ENCODE assay signal across 8 cellular contexts in the genomic region with DNA sequence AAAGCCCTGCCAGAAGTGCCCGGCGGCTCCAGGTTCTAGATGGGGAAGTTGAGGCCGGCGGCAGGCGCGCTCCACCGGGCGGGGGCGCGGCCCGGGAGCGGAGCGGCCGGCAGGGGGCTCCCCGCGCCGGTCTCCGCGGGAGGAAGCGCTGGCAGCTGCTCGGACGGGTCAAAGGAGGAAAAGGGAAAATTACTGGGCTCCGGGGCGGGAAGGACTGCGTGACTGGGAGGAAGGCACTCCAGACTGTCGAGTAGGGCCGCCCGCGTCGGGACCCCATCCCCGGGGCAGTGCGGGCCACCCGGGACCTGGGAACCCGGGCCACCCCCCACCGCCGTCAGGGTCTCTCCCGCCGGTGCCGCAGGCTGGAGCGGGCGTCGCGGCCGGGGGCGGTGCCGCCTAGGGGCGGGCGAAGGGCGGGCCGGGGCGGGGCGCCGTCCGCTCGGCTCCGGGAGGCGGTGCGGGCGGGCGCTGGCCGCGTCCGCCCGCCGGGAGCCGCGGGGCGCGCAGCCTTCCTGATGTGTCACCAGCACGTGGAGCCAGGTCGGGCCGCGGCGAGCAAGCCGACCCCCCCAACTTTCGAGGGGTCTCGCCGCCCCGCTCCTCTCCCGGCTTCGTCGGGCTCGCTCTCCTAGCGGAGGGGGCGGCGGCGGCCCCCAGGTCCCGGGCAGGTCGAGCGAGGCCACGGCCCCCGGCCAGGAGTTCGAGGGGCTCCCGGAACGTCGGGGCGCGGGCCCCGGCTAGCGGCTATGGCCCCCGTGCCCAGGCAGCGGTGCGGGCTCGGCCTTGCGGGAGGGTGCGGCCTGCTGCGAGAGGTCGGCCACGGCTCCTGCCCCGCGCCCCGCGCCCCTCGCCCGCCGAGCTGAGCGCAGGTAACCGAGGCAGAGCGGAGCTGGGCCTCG.
DNase-seq lines count a peak whose midpoint lies in the region; ATAC-seq and TF ChIP-seq lines count a peak whose summit lies in the region.

No MANE protein-coding gene starts in this region.

- TF ChIP-seq CTCF in endodermal cell (conservative IDR thresholded peaks at IDR 0.05) = peak; percentile 94

- H3K4me3 Mint-ChIP-seq in endodermal cell = peak overlapping the region; percentile 73

- no peak overlapping the region for H2BK120ac ChIP-seq in mesendoderm (ENCODE audit: low read depth, low read length)

- no peak overlapping the region for H2AK5ac ChIP-seq in mesendoderm (ENCODE audit: low read length)

- peak overlapping the region; percentile 88 for H3K56ac ChIP-seq in mesendoderm (ENCODE audit: low read length)

- H3K4me1 ChIP-seq in endodermal cell (ENCODE audit: control insufficient read depth, insufficient read depth, low read length) (peaks cover 6% of the 10 kb centered on the region), mesendoderm (ENCODE audit: control insufficient read depth, low read depth, low read length) (peaks cover 7% of the 10 kb centered on the region)

- peaks cover 2% of the 10 kb centered on the region for H3K36me3 Mint-ChIP-seq in endodermal cell (ENCODE audit: low read depth)

- no peak overlapping the region for H4K5ac ChIP-seq in mesendoderm (ENCODE audit: low read length)

- H3K27ac ChIP-seq in endodermal cell (ENCODE audit: low read depth, low read length) = no peak overlapping the region
- peak overlapping the region; percentile 67 for H3K27ac ChIP-seq in mesendoderm (ENCODE audit: low read depth, low read length)

- H3K79me2 ChIP-seq in mesendoderm (ENCODE audit: control insufficient read depth, insufficient read depth, low read length) = peaks cover 1% of the 10 kb centered on the region

- H3K4ac ChIP-seq in mesendoderm (ENCODE audit: low read depth, low read length) = peak overlapping the region; percentile 56

- H3K4me2 ChIP-seq in mesendoderm (ENCODE audit: low read length) = peak overlapping the region; percentile 83

- no peak overlapping the region for H4K8ac ChIP-seq in mesendoderm (ENCODE audit: low read depth, low read length)

- H2BK5ac ChIP-seq in mesendoderm (ENCODE audit: low read length) = no peak overlapping the region

- peak; percentile 96 for DNase-seq in GM03348 (ENCODE audit: low spot score)
- DNase-seq in NCI-H82 (lab: John Stamatoyannopoulos, UW) = peak; percentile 85
- peak; percentile 65 for DNase-seq in activated CD8-positive, alpha-beta memory T cell treated with anti-CD3 and anti-CD28 coated beads, Interleukin-2, amount 50 U/mL, for 4 hours
- DNase-seq in endodermal cell = peak; percentile 92
- peak; percentile 83 for DNase-seq in mesendoderm
- DNase-seq in stimulated activated CD8-positive, alpha-beta memory T cell treated with anti-CD3 and anti-CD28 coated beads, Interleukin-12 subunit alpha, Interleukin-12 subunit beta, amount 100 ng/mL, for 4 hours (ENCODE audit: low read depth) = peak; percentile 56
- DNase-seq in cortex of kidney (lab: John Stamatoyannopoulos, UW) = no peak

- H3K9me3 Mint-ChIP-seq in endodermal cell = no peaks in the 10 kb centered on the region

- H3K9ac ChIP-seq in endodermal cell (ENCODE audit: extremely low read depth, low read length, poor library complexity, severe bottlenecking) (peak overlapping the region; percentile 30), mesendoderm (ENCODE audit: low read length) (peak overlapping the region; percentile 83)

- no peaks in the 10 kb centered on the region for H3K9me3 ChIP-seq in endodermal cell (ENCODE audit: control insufficient read depth, low read length)

- peaks cover 2% of the 10 kb centered on the region for H3K79me1 ChIP-seq in mesendoderm (ENCODE audit: low read length)

- peak overlapping the region; percentile 69 for H3K23ac ChIP-seq in mesendoderm (ENCODE audit: low read length)

- H3K36me3 ChIP-seq in endodermal cell (ENCODE audit: control insufficient read depth, insufficient read depth, low read length) = no peaks in the 10 kb centered on the region
- no peaks in the 10 kb centered on the region for H3K36me3 ChIP-seq in mesendoderm (ENCODE audit: control insufficient read depth, insufficient read depth, low read length)

- no peak overlapping the region for H3K27ac Mint-ChIP-seq in endodermal cell

- peak overlapping the region; percentile 62 for H3K4me3 ChIP-seq in endodermal cell (ENCODE audit: low read length)
- peak overlapping the region; percentile 56 for H3K4me3 ChIP-seq in mesendoderm (ENCODE audit: low read length)

- H3K18ac ChIP-seq in mesendoderm (ENCODE audit: low read length) = peak overlapping the region; percentile 84

- H3K4me1 Mint-ChIP-seq in endodermal cell = peaks cover 32% of the 10 kb centered on the region

- WGBS in endodermal cell (ENCODE audit: insufficient coverage in 1 of 2, insufficient read length in 1 of 2), 2 experiments = 2 to 3% methylated on average over 18 to 120 of the region's 120 CpGs
- no CpG with 5 or more reads among the region's 120 CpGs for WGBS in mesendoderm (ENCODE audit: extremely low coverage, insufficient coverage, low lambda C conversion rate)

- H2BK15ac ChIP-seq in mesendoderm (replicated peaks; ENCODE audit: low read depth) = no peak overlapping the region

- H3K27me3 ChIP-seq in endodermal cell (ENCODE audit: control insufficient read depth, insufficient read depth, low read length, poor library complexity, severe bottlenecking) = peaks cover 64% of the 10 kb centered on the region
- no peaks in the 10 kb centered on the region for H3K27me3 ChIP-seq in mesendoderm (ENCODE audit: insufficient read depth, low read length, poor library complexity)

- peaks cover 39% of the 10 kb centered on the region for H3K27me3 Mint-ChIP-seq in endodermal cell (ENCODE audit: insufficient read depth)

- ATAC-seq in HG02973 (IDR thresholded peaks at IDR 0.05; ENCODE audit: unreplicated experiment) = peak; percentile 49
